In the genomic region with DNA sequence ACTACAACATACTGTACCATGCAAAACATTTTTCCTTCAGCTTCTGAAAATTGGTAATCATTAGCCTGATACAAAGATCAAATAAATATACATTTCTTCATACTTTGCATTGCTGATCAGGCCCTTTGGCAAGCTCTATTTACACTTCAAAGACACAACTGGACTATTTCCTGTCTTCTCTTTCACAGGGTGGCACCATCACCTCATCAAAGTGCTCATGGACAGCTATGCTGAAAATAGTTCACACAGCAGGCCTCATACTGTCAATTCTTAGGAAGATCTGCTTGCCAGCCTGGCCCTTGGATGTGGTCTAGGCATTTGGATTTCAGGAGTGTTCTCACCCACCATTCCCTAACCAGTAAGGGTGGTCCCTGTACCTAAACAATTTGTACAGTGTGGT, we compare ENCODE assay signal across 31 cellular contexts. TPM values are rescaled to one million over a fixed set of nuclear protein-coding genes. Genes with fewer than 3 reads are reported as not detected.
A peak's percentile ranks its signal among the peaks of the same experiment; 100 is the strongest.
DNase-seq lines count a peak whose midpoint lies in the region; ATAC-seq and TF ChIP-seq lines count a peak whose summit lies in the region.
"Had no signal": no experiment of that assay in that cellular context is flagged by ENCODE, and none has a peak within 500 bp of the region (broad histone marks: within the 10 kb centered on the region; RNA-seq: fewer than 3 reads in every experiment).

No MANE protein-coding gene starts in this region.

- H3K18ac ChIP-seq in mesenchymal stem cell (ENCODE audit: low read depth in 1 of 2, low read length in 2 of 2): peak overlapping the region in 1 of 2 experiments; percentile 78

- peak overlapping the region in 1 of 2 experiments; percentile 24 for H2BK12ac ChIP-seq in mesenchymal stem cell (ENCODE audit: low read length in 2 of 2)

- H3K4me3 ChIP-seq in GM23248 (no peak overlapping the region), MM.1S (ENCODE audit: low read length) (no peak overlapping the region), mesenchymal stem cell (ENCODE audit: insufficient read depth in 1 of 2, low read depth in 1 of 2, low read length in 2 of 2) (no peak overlapping the region)
- H3K4me3 ChIP-seq: gastroesophageal sphincter, hepatocyte, MG63, mucosa of descending colon, ovary, stomach, thyroid gland had no signal

- peak overlapping the region in 1 of 2 experiments; percentile 25 for H3K4ac ChIP-seq in mesenchymal stem cell (ENCODE audit: low read depth in 1 of 2, low read length in 2 of 2)

- in situ Hi-C loops in GM23248 (cut with MboI): loop anchor here (10.0 kb wide), 1 partner anchor 1349 kb away; no protein-coding TSS in a partner anchor

- H3K36me3 ChIP-seq in GM23248 (ENCODE audit: low read depth) (no peaks in the 10 kb centered on the region), MM.1S (replicated peaks; ENCODE audit: insufficient read depth, low read length) (no peaks in the 10 kb centered on the region), mesenchymal stem cell (ENCODE audit: control insufficient read depth in 1 of 2, insufficient read depth in 2 of 2, low read depth in 1 of 2, low read length in 2 of 2) (no peaks in the 10 kb centered on the region)
- H3K36me3 ChIP-seq: gastroesophageal sphincter, MG63, ovary, stomach, thyroid gland had no signal

- H2AFZ ChIP-seq in GM23248 (peak overlapping the region; percentile 87; the same call in 1 of the 2 replicates), MM.1S (ENCODE audit: low read length) (no peak overlapping the region), mesenchymal stem cell (ENCODE audit: low read depth, low read length) (no peak overlapping the region)
- H2AFZ ChIP-seq: hepatocyte had no signal

- H3F3A ChIP-seq in GM23248 (ENCODE audit: insufficient read depth) (no peaks in the 10 kb centered on the region), MM.1S (ENCODE audit: insufficient read depth, low read length) (no peaks in the 10 kb centered on the region)

- TF ChIP-seq CTCF in MM.1S (IDR thresholded peaks at IDR 0.05; ENCODE audit: low read length): no peak

- H3K14ac ChIP-seq in mesenchymal stem cell (ENCODE audit: low read length in 2 of 2): no peak overlapping the region

- H3K9ac ChIP-seq in GM23248: no peak overlapping the region
- H3K9ac ChIP-seq in MM.1S (ENCODE audit: low read length): no peak overlapping the region
- no peak overlapping the region for H3K9ac ChIP-seq in mesenchymal stem cell (ENCODE audit: low read length)
- H3K9ac ChIP-seq: KMS-11 had no signal

- peak overlapping the region; percentile 57 for H4K8ac ChIP-seq in mesenchymal stem cell (ENCODE audit: low read length)

- H3K4me1 ChIP-seq in GM23248 (ENCODE audit: insufficient read depth) (0 out of 2 replicates have a peak, but pooled peaks cover 11% of the 10 kb centered on the region), MM.1S (ENCODE audit: low read length) (peaks cover 7% of the 10 kb centered on the region; the same call in 1 of the 2 replicates), mesenchymal stem cell (ENCODE audit: control insufficient read depth, insufficient read depth, low read depth, low read length) (no peaks in the 10 kb centered on the region)
- H3K4me1 ChIP-seq: gastroesophageal sphincter, thyroid gland had no signal

- peaks cover 3% of the 10 kb centered on the region for H3K9me3 ChIP-seq in GM23248 (ENCODE audit: low read depth)
- H3K9me3 ChIP-seq in MM.1S (replicated peaks; ENCODE audit: insufficient read depth, low read length): no peaks in the 10 kb centered on the region
- H3K9me3 ChIP-seq in mesenchymal stem cell (ENCODE audit: control insufficient read depth, low read length): peaks cover 14% of the 10 kb centered on the region
- H3K9me3 ChIP-seq: ovary, thyroid gland had no signal

- H3K27ac ChIP-seq in GM23248 (no peak overlapping the region), MM.1S (ENCODE audit: low read length) (no peak overlapping the region), mesenchymal stem cell (ENCODE audit: low read length, poor library complexity, severe bottlenecking) (no peak overlapping the region)
- H3K27ac ChIP-seq: gastroesophageal sphincter, hepatocyte, KMS-11, ovary, stomach, thyroid gland had no signal

- H3K4me2 ChIP-seq in GM23248 (ENCODE audit: unreplicated experiment) (no peak overlapping the region), MM.1S (ENCODE audit: low read depth, low read length) (no peak overlapping the region), mesenchymal stem cell (ENCODE audit: low read length, poor library complexity, severe bottlenecking) (no peak overlapping the region)
- H3K4me2 ChIP-seq: hepatocyte, KMS-11 had no signal

- no peak overlapping the region for H4K91ac ChIP-seq in mesenchymal stem cell (ENCODE audit: low read length)

- no peaks in the 10 kb centered on the region for H3K79me2 ChIP-seq in GM23248 (ENCODE audit: insufficient read depth)
- no peaks in the 10 kb centered on the region for H3K79me2 ChIP-seq in MM.1S (ENCODE audit: low read length)
- H3K79me2 ChIP-seq: hepatocyte had no signal

- H3K27me3 Mint-ChIP-seq in stimulated activated memory B cell treated with anti-CD40 and anti-IgM and Interleukin-4, amounts not matched to agents 10 μg/mL and 1 μg/mL and 100 μg/mL, for 72 hours: no peaks in the 10 kb centered on the region
- H3K27me3 Mint-ChIP-seq: activated naive CD4-positive, alpha-beta T cell treated with anti-CD3 and anti-CD28 coated beads, Interleukin-2, amount 10 ng/mL, durations not matched to agents 7 days and 5 days had no signal

- H3K27me3 ChIP-seq in GM23248 (replicated peaks; ENCODE audit: insufficient read depth): no peaks in the 10 kb centered on the region
- no peaks in the 10 kb centered on the region for H3K27me3 ChIP-seq in MM.1S (replicated peaks; ENCODE audit: insufficient read depth, low read length)
- H3K27me3 ChIP-seq in mesenchymal stem cell (ENCODE audit: control insufficient read depth in 1 of 2, insufficient read depth in 1 of 2, low read length in 2 of 2): no peaks in the 10 kb centered on the region
- H3K27me3 ChIP-seq: gastroesophageal sphincter, hepatocyte, MG63, ovary, stomach, thyroid gland had no signal

- no peak overlapping the region for H2AK5ac ChIP-seq in mesenchymal stem cell (ENCODE audit: low read length, severe bottlenecking)

- H2BK120ac ChIP-seq in mesenchymal stem cell (ENCODE audit: low read depth, low read length): no peak overlapping the region

- no peak overlapping the region for H3K23ac ChIP-seq in mesenchymal stem cell (ENCODE audit: low read length in 2 of 2)

- H4K20me1 ChIP-seq in GM23248 (ENCODE audit: insufficient read depth) (no peaks in the 10 kb centered on the region), MM.1S (ENCODE audit: insufficient read depth, low read length) (no peaks in the 10 kb centered on the region)

- DNase-seq in GM23248 (no peak), MM.1S (peak; percentile 20), mesenchymal stem cell (no peak), HUDEP-2 (lab: John Stamatoyannopoulos, UW; ENCODE audit: unreplicated experiment in 76 of 76) (no peak), NOMO-1 treated with DMSO at 0.1 percent for 48 hours (lab: John Stamatoyannopoulos, UW; ENCODE audit: unreplicated experiment) (no peak)
- DNase-seq: activated CD4-positive, alpha-beta T cell treated with anti-CD3 and anti-CD28 coated beads, Interleukin-2, amount 50 U/mL, for 48 hours; activated CD8-positive, alpha-beta memory T cell treated with anti-CD3 and anti-CD28 coated beads, Interleukin-2, amount 50 U/mL, for 4 hours; activated naive CD4-positive, alpha-beta T cell treated with anti-CD3 and anti-CD28 coated beads, Interleukin-2, amount 10 ng/mL, durations not matched to agents 7 days and 5 days; amniotic stem cell; C1 segment of cervical spinal cord; DMS79; GF-D8; GOT3; MG63; mucosa of descending colon; NCI-H2029 treated with DMSO at 0.1 percent for 48 hours; NCI-H524 treated with DMSO at 0.1 percent for 48 hours; ovary; SHP77; stimulated activated CD4-positive, alpha-beta T cell treated with anti-CD3 and anti-CD28 coated beads, Interleukin-1b, Interleukin-23, amount 100 ng/mL, for 48 hours; stomach; T-helper 2 cell; thyroid gland had no signal

- H2BK15ac ChIP-seq in mesenchymal stem cell (ENCODE audit: low read depth, poor library complexity, severe bottlenecking): no peak overlapping the region

- no peak overlapping the region for H3K27ac Mint-ChIP-seq in stimulated activated memory B cell treated with anti-CD40 and anti-IgM and Interleukin-4, amounts not matched to agents 10 μg/mL and 1 μg/mL and 100 μg/mL, for 72 hours
- H3K27ac Mint-ChIP-seq: activated naive CD4-positive, alpha-beta T cell treated with anti-CD3 and anti-CD28 coated beads, Interleukin-2, amount 10 ng/mL, durations not matched to agents 7 days and 5 days; natural killer cell treated with Interleukin-12 subunit alpha and Interleukin-12 subunit beta and Interleukin-15 and Interleukin-18, amount 100 ng/mL, for 72 hours had no signal

- H3K9me3 Mint-ChIP-seq in stimulated activated memory B cell treated with anti-CD40 and anti-IgM and Interleukin-4, amounts not matched to agents 10 μg/mL and 1 μg/mL and 100 μg/mL, for 72 hours: peaks cover 6% of the 10 kb centered on the region

- no peaks in the 10 kb centered on the region for H3K4me1 Mint-ChIP-seq in stimulated activated memory B cell treated with anti-CD40 and anti-IgM and Interleukin-4, amounts not matched to agents 10 μg/mL and 1 μg/mL and 100 μg/mL, for 72 hours

- no peak overlapping the region for H2BK5ac ChIP-seq in mesenchymal stem cell (ENCODE audit: low read depth, low read length, poor library complexity, severe bottlenecking)

- H3K9me2 ChIP-seq in GM23248 (ENCODE audit: insufficient read depth) (no peaks in the 10 kb centered on the region), MM.1S (replicated peaks; ENCODE audit: insufficient read depth, low read length) (no peaks in the 10 kb centered on the region)

- ATAC-seq in stimulated activated memory B cell treated with anti-CD40 and anti-IgM and Interleukin-4, amounts not matched to agents 10 μg/mL and 1 μg/mL and 100 μg/mL, for 72 hours: peak; percentile 36
- no peak for ATAC-seq in GM19395 (IDR thresholded peaks at IDR 0.05; ENCODE audit: unreplicated experiment)
- ATAC-seq: gastroesophageal sphincter; mucosa of descending colon; natural killer cell treated with Interleukin-12 subunit alpha and Interleukin-12 subunit beta and Interleukin-15 and Interleukin-18, amount 100 ng/mL, for 72 hours; Panc1 had no signal

- no peaks in the 10 kb centered on the region for H3K79me1 ChIP-seq in mesenchymal stem cell (replicated peaks; ENCODE audit: low read length, poor library complexity, severe bottlenecking)

- H3K36me3 Mint-ChIP-seq in stimulated activated memory B cell treated with anti-CD40 and anti-IgM and Interleukin-4, amounts not matched to agents 10 μg/mL and 1 μg/mL and 100 μg/mL, for 72 hours: peaks cover 4% of the 10 kb centered on the region

- no peak overlapping the region for H3K4me3 Mint-ChIP-seq in stimulated activated memory B cell treated with anti-CD40 and anti-IgM and Interleukin-4, amounts not matched to agents 10 μg/mL and 1 μg/mL and 100 μg/mL, for 72 hours
- H3K4me3 Mint-ChIP-seq: activated naive CD4-positive, alpha-beta T cell treated with anti-CD3 and anti-CD28 coated beads, Interleukin-2, amount 10 ng/mL, durations not matched to agents 7 days and 5 days; natural killer cell treated with Interleukin-12 subunit alpha and Interleukin-12 subunit beta and Interleukin-15 and Interleukin-18, amount 100 ng/mL, for 72 hours had no signal

RNA-seq across cellular contexts. Expression of a gene that starts 33.9 kb away (rescaled TPM):
- 0.22 TPM in 1 of 2 replicates, not detected in the other for total RNA-seq in GM23248 (2014; rRNA removed; shearing (Covaris generic))
- 0.54 and 1.1 TPM in 2 replicates for polyA plus RNA-seq in GM23248 (2016; fragmentation: Nextera tagmentation; extraction: Ambion mirVana)
- 0.48 TPM for polyA plus RNA-seq in mesenchymal stem cell (2013, experiment 1 of 2)
- 0.60 TPM for polyA plus RNA-seq in mesenchymal stem cell (2013, experiment 2 of 2)
- total RNA-seq: endothelial cell of umbilical vein had no signal
- polyA plus RNA-seq: endothelial cell of umbilical vein had no signal

RNA-seq across cellular contexts. Expression of a gene that starts 34.6 kb away (rescaled TPM):
- total RNA-seq in GM23248 (2014; rRNA removed; shearing (Covaris generic)): 27.6 and 32.1 TPM in 2 replicates
- polyA plus RNA-seq in GM23248 (2016; fragmentation: Nextera tagmentation; extraction: Ambion mirVana): 88.0 and 91.6 TPM in 2 replicates
- 18.1 TPM for polyA plus RNA-seq in mesenchymal stem cell (2013, experiment 1 of 2)
- polyA plus RNA-seq in mesenchymal stem cell (2013, experiment 2 of 2): 17.0 TPM
